In the genomic region with DNA sequence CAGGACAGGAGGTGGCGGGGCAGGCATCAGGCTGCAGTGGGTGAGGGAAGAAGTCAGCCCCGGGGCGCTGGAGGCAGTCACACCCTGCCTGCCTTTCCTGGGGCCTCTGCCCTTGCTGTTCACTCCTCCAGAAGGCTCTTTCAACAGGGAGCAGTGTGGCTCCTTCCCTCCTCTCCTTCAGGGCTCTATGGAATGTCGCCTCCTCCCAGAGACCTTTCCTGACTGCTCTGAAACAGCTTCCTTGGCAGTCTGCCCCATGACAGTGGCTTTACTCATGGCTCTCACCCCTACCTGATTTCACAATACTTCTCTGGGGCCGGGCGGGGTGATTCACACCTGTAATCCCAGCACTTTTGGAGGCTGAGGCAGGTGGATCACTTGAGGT, we compare ENCODE assay signal across 9 cellular contexts. TPM values are rescaled to one million over a fixed set of nuclear protein-coding genes. Genes with fewer than 3 reads are reported as not detected.
DNase-seq lines count a peak whose midpoint lies in the region; ATAC-seq and TF ChIP-seq lines count a peak whose summit lies in the region.
"Had no signal": no experiment of that assay in that cellular context is flagged by ENCODE, and none has a peak within 500 bp of the region (broad histone marks: within the 10 kb centered on the region; RNA-seq: fewer than 3 reads in every experiment).

No MANE protein-coding gene starts in this region.

- peaks cover 21% of the 10 kb centered on the region for H3K4me1 ChIP-seq in foreskin keratinocyte

- DNase-seq in SIG-M5 treated with dmso at 0.1 percent for 504 hours (lab: John Stamatoyannopoulos, UW; ENCODE audit: unreplicated experiment) (peak; percentile 44), SIG-M5 (lab: John Stamatoyannopoulos, UW) (no peak), foreskin keratinocyte (peak; percentile 97 to 99), DMS79 (lab: John Stamatoyannopoulos, UW) (no peak), NOMO-1 treated with DMSO at 0.1 percent for 48 hours (lab: John Stamatoyannopoulos, UW; ENCODE audit: unreplicated experiment) (no peak), NCI-H1092 (lab: John Stamatoyannopoulos, UW) (no peak)
- peak; percentile 53 for DNase-seq in activated CD8-positive, alpha-beta memory T cell treated with anti-CD3 and anti-CD28 coated beads, Interleukin-2, amount 50 U/mL, for 4 hours
- DNase-seq: DND-41 had no signal

- peak; percentile 80 for ATAC-seq in foreskin keratinocyte

- no peaks in the 10 kb centered on the region for H3K27me3 ChIP-seq in foreskin keratinocyte

- no peaks in the 10 kb centered on the region for H3K9me3 Mint-ChIP-seq in stimulated activated naive CD8-positive, alpha-beta T cell treated with anti-CD3 and anti-CD28 coated beads, Interleukin-15, Interleukin-2, amounts not matched to agents 100 ng/mL and 50 ng/mL, for 24 hours

- H3K27ac Mint-ChIP-seq in stimulated activated naive CD8-positive, alpha-beta T cell treated with anti-CD3 and anti-CD28 coated beads, Interleukin-15, Interleukin-2, amounts not matched to agents 100 ng/mL and 50 ng/mL, for 24 hours, result peak overlapping the region; percentile 91

- peak; percentile 45 for TF ChIP-seq CTCF in foreskin keratinocyte (conservative IDR thresholded peaks at IDR 0.05)

- peak overlapping the region; percentile 67 for H3K4me3 Mint-ChIP-seq in stimulated activated naive CD8-positive, alpha-beta T cell treated with anti-CD3 and anti-CD28 coated beads, Interleukin-15, Interleukin-2, amounts not matched to agents 100 ng/mL and 50 ng/mL, for 24 hours

- peaks cover 100% of the 10 kb centered on the region for H3K4me1 Mint-ChIP-seq in stimulated activated naive CD8-positive, alpha-beta T cell treated with anti-CD3 and anti-CD28 coated beads, Interleukin-15, Interleukin-2, amounts not matched to agents 100 ng/mL and 50 ng/mL, for 24 hours (ENCODE audit: low read depth)

- peak overlapping the region; percentile 67 for H3K27ac ChIP-seq in foreskin keratinocyte

- no peaks in the 10 kb centered on the region for H3K27me3 Mint-ChIP-seq in stimulated activated naive CD8-positive, alpha-beta T cell treated with anti-CD3 and anti-CD28 coated beads, Interleukin-15, Interleukin-2, amounts not matched to agents 100 ng/mL and 50 ng/mL, for 24 hours

- peaks cover 57% of the 10 kb centered on the region for H3K36me3 Mint-ChIP-seq in stimulated activated naive CD8-positive, alpha-beta T cell treated with anti-CD3 and anti-CD28 coated beads, Interleukin-15, Interleukin-2, amounts not matched to agents 100 ng/mL and 50 ng/mL, for 24 hours (ENCODE audit: low read depth)

RNA-seq across cellular contexts. Expression of a gene that starts 7.1 kb away (rescaled TPM):
- total RNA-seq in foreskin keratinocyte, result 5.0 and 5.5 TPM in 2 replicates
- polyA plus RNA-seq in foreskin keratinocyte, result 4.8 and 6.0 TPM in 2 replicates

RNA-seq across cellular contexts. Expression of a gene that starts 17.4 kb away (rescaled TPM):
- total RNA-seq in foreskin keratinocyte, result 5.5 and 6.1 TPM in 2 replicates
- polyA plus RNA-seq in foreskin keratinocyte, result 2.2 and 2.6 TPM in 2 replicates

Comparison
In these comparisons a context has a peak if more than half of its experiments do, and no peak if none do; other contexts are left out.
1. DNase-seq: peak in SIG-M5 treated with dmso at 0.1 percent for 504 hours (single experiment), activated CD8-positive, alpha-beta memory T cell treated with anti-CD3 and anti-CD28 coated beads, Interleukin-2, amount 50 U/mL, for 4 hours (single experiment) and foreskin keratinocyte (2 of 2); none in SIG-M5 (single experiment), DMS79 (single experiment), NOMO-1 treated with DMSO at 0.1 percent for 48 hours (single experiment) and NCI-H1092 (single experiment).